Comparison of ENCODE assay signal across 1 cellular context in genomic region chr4:126123933-126124332, GRCh38.
TF ChIP-seq lines count a peak whose summit lies in the region.

No MANE protein-coding gene starts in this region.

TF ChIP-seq in SK-N-SH treated with all-trans-retinoic acid at 6 μM for 48 hours, 23 proteins besides CTCF, POLR2A, EP300 and RAD21 (continued from another document):
- TF ChIP-seq PATZ1 (CRISPR knock-in tag; IDR thresholded peaks at IDR 0.05; ENCODE audit: borderline replicate concordance) = no peak
